ENCODE assay signal across 8 cellular contexts in the genomic region with DNA sequence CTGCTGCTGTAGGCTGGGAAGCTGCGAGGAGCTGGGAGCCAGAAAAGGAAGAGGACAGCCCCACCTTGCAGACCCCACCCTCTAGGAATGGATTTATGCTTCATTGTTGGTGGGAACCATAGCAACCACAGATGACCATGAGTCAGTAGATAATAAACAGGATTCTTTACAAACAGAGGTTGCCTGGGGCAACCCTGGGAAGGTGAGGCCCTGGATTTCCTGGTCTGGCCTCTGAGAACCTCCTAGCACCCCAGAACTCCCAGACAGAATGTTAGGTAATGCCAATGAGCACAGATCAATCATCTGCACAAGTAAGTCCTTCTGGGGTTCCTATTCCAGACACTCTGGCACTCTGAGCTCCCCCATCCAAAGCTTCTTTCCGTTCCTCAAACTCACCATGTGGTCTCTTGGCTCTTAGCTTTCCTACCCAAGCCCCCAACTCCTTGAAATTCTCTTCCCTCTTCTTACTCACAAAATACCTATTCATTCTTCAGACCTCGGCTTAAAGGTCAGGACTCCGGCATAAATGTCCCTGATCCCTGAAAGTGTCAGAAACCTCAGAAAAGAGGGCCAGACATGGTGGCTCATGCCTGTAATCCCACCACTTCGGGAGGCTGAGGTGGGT. TPM values are rescaled to one million over a fixed set of nuclear protein-coding genes. Genes with fewer than 3 reads are reported as not detected.
DNase-seq lines count a peak whose midpoint lies in the region; ATAC-seq and TF ChIP-seq lines count a peak whose summit lies in the region.

No MANE protein-coding gene starts in this region.

- H3K4me1 ChIP-seq in mesendoderm (ENCODE audit: control insufficient read depth, low read depth, low read length), result peaks cover 3% of the 10 kb centered on the region

- WGBS in mesendoderm (ENCODE audit: extremely low coverage, insufficient coverage, low lambda C conversion rate), result no CpG with 5 or more reads among the region's 5 CpGs

- no peak overlapping the region for H4K5ac ChIP-seq in mesendoderm (ENCODE audit: low read length)

- peak overlapping the region; percentile 38 for H3K4ac ChIP-seq in mesendoderm (ENCODE audit: low read depth, low read length)

- no peaks in the 10 kb centered on the region for H3K9me3 ChIP-seq in MG63

- no peaks in the 10 kb centered on the region for H3K79me1 ChIP-seq in mesendoderm (ENCODE audit: low read length)

- H2BK120ac ChIP-seq in mesendoderm (ENCODE audit: low read depth, low read length), result no peak overlapping the region

- H2AK5ac ChIP-seq in mesendoderm (ENCODE audit: low read length), result no peak overlapping the region

- H3K4me2 ChIP-seq in mesendoderm (ENCODE audit: low read length), result no peak overlapping the region

- no peak overlapping the region for H3K4me3 ChIP-seq in MG63
- no peak overlapping the region for H3K4me3 ChIP-seq in mesendoderm (ENCODE audit: low read length)

- intact Hi-C loops in CD14-positive monocyte (cut with micrococcal nuclease), result no loop called here

- no peak overlapping the region for H3K4me3 Mint-ChIP-seq in CD14-positive monocyte

- peak overlapping the region in 2 of 7 donors; percentile 38 to 43 for H3K27ac Mint-ChIP-seq in CD14-positive monocyte

- H3K27ac ChIP-seq in mesendoderm (ENCODE audit: low read depth, low read length), result no peak overlapping the region

- H4K8ac ChIP-seq in mesendoderm (ENCODE audit: low read depth, low read length), result no peak overlapping the region

- no peak overlapping the region for H3K9ac ChIP-seq in mesendoderm (ENCODE audit: low read length)

- no peak for TF ChIP-seq CTCF in CD14-positive monocyte (IDR thresholded peaks at IDR 0.05)

- H3K27me3 ChIP-seq in MG63 (no peaks in the 10 kb centered on the region), mesendoderm (ENCODE audit: insufficient read depth, low read length, poor library complexity) (no peaks in the 10 kb centered on the region)

- no peak for ATAC-seq in HG03521 (IDR thresholded peaks at IDR 0.05; ENCODE audit: unreplicated experiment)

- no peak overlapping the region for H3K23ac ChIP-seq in mesendoderm (ENCODE audit: low read length)

- peak overlapping the region; percentile 46 for H3K56ac ChIP-seq in mesendoderm (ENCODE audit: low read length)

- no peaks in the 10 kb centered on the region for H3K79me2 ChIP-seq in mesendoderm (ENCODE audit: control insufficient read depth, insufficient read depth, low read length)

- DNase-seq in CD14-positive monocyte (ENCODE audit: low spot score), result peak; percentile 56
- DNase-seq in MG63, result peak; percentile 62
- DNase-seq in dedifferentiated amniotic fluid mesenchymal stem cell (ENCODE audit: extremely low spot score), result peak; percentile 79
- peak; percentile 97 for DNase-seq in mesendoderm
- DNase-seq in pons (ENCODE audit: low spot score), result no peak
- no peak for DNase-seq in retina
- no peak for DNase-seq in HK-2 (ENCODE audit: unreplicated experiment)

- H2BK15ac ChIP-seq in mesendoderm (replicated peaks; ENCODE audit: low read depth), result no peak overlapping the region

- H3K36me3 ChIP-seq in MG63 (no peaks in the 10 kb centered on the region), mesendoderm (ENCODE audit: control insufficient read depth, insufficient read depth, low read length) (no peaks in the 10 kb centered on the region)

- H3K36me3 Mint-ChIP-seq in CD14-positive monocyte, result no peaks in the 10 kb centered on the region

- peaks cover 0 to 7% (median 3%) of the 10 kb centered on the region in 3 donors for H3K27me3 Mint-ChIP-seq in CD14-positive monocyte (ENCODE audit: low read depth in 3 of 3)

- no peak overlapping the region for H3K18ac ChIP-seq in mesendoderm (ENCODE audit: low read length)

- peaks cover 13% of the 10 kb centered on the region for H3K4me1 Mint-ChIP-seq in CD14-positive monocyte

- H3K9me3 Mint-ChIP-seq in CD14-positive monocyte, result peaks cover 0 to 4% (median 0%) of the 10 kb centered on the region in 7 donors

- H2BK5ac ChIP-seq in mesendoderm (ENCODE audit: low read length), result peak overlapping the region; percentile 54

RNA-seq across cellular contexts. Expression of gene PLEKHG6, which starts 15.2 kb away (rescaled TPM):
- not detected for polyA plus RNA-seq in CD14-positive monocyte
- not detected in 2 replicates for total RNA-seq in MG63 (2014; rRNA removed; shearing (Covaris generic); ENCODE audit: low replicate concordance)
- polyA plus RNA-seq in mesendoderm (2013, experiment 1 of 2), result 23.2 TPM
- polyA plus RNA-seq in mesendoderm (2013, experiment 2 of 2), result 22.0 TPM

RNA-seq across cellular contexts. Expression of gene TNFRSF1A, which starts 46.6 kb away (rescaled TPM):
- polyA plus RNA-seq in CD14-positive monocyte, result 100 to 1,000 TPM; 108 to 157 TPM
- total RNA-seq in MG63 (2014; rRNA removed; shearing (Covaris generic); ENCODE audit: low replicate concordance), result 181 and 208 TPM in 2 replicates
- 87.0 TPM for polyA plus RNA-seq in mesendoderm (2013, experiment 1 of 2)
- 84.9 TPM for polyA plus RNA-seq in mesendoderm (2013, experiment 2 of 2)

Comparison
In these comparisons a context has a peak if more than half of its experiments do, and no peak if none do; other contexts are left out.
1. DNase-seq: peak in CD14-positive monocyte (single experiment), MG63 (single experiment), dedifferentiated amniotic fluid mesenchymal stem cell (single experiment) and mesendoderm (single experiment); none in pons (single experiment), retina (single experiment) and HK-2 (single experiment).